ENCODE assay signal across 12 cellular contexts in genomic region chr3:31958721-31959152, GRCh38. TPM values are rescaled to one million over a fixed set of nuclear protein-coding genes. Genes with fewer than 3 reads are reported as not detected.
DNase-seq lines count a peak whose midpoint lies in the region; ATAC-seq and TF ChIP-seq lines count a peak whose summit lies in the region.
"Had no signal": no experiment of that assay in that cellular context is flagged by ENCODE, and none has a peak within 500 bp of the region (broad histone marks: within the 10 kb centered on the region; RNA-seq: fewer than 3 reads in every experiment).

No MANE protein-coding gene starts in this region.

- peak overlapping the region; percentile 57 for H3K27ac ChIP-seq in endodermal cell (ENCODE audit: low read depth, low read length)
- H3K27ac ChIP-seq: BLaER1 treated with 17β-estradiol and CSF1 and Interleukin-3, amounts not matched to agents 10 nM and 100 nM had no signal

- peak; percentile 35 for DNase-seq in COLO829 (ENCODE audit: low spot score)
- peak; percentile 45 for DNase-seq in NCI-H2081 treated with DMSO at 0.1 percent for 48 hours (lab: John Stamatoyannopoulos, UW)
- DNase-seq in endodermal cell: no peak
- DNase-seq in NCI-H187 (lab: John Stamatoyannopoulos, UW): no peak
- no peak for DNase-seq in NCI-H2171 (lab: John Stamatoyannopoulos, UW)
- no peak for DNase-seq in mucosa of descending colon
- DNase-seq in SHP77 treated with DMSO at 0.1 percent for 48 hours (lab: John Stamatoyannopoulos, UW): no peak
- DNase-seq: NCI-H1694 treated with DMSO at 0.1 percent for 48 hours, T-helper 9 cell had no signal

- H3K4me1 ChIP-seq in endodermal cell (ENCODE audit: control insufficient read depth, insufficient read depth, low read length) (peaks cover 22% of the 10 kb centered on the region), mucosa of descending colon (ENCODE audit: low read depth) (no peaks in the 10 kb centered on the region)

- H3K36me3 ChIP-seq in endodermal cell (ENCODE audit: control insufficient read depth, insufficient read depth, low read length) (no peaks in the 10 kb centered on the region), mucosa of descending colon (ENCODE audit: low read depth) (no peaks in the 10 kb centered on the region)

- intact Hi-C loops in mucosa of descending colon (cut with DNase I, micrococcal nuclease): no loop called here

- peak overlapping the region; percentile 34 for H3K4me3 Mint-ChIP-seq in endodermal cell
- H3K4me3 Mint-ChIP-seq in nephron: peak overlapping the region in 1 of 3 experiments; percentile 13

- H3K9ac ChIP-seq in endodermal cell (ENCODE audit: extremely low read depth, low read length, poor library complexity, severe bottlenecking): no peak overlapping the region
- H3K9ac ChIP-seq: BLaER1 treated with 17β-estradiol and CSF1 and Interleukin-3, amounts not matched to agents 10 nM and 100 nM had no signal

- H3K4me1 Mint-ChIP-seq in endodermal cell (peaks cover 32% of the 10 kb centered on the region), nephron (peaks cover 38% of the 10 kb centered on the region)

- H3K36me3 Mint-ChIP-seq in endodermal cell (ENCODE audit: low read depth): peaks cover 4% of the 10 kb centered on the region
- peaks cover 3% of the 10 kb centered on the region for H3K36me3 Mint-ChIP-seq in nephron (ENCODE audit: low read depth)

- H3K9me3 ChIP-seq in endodermal cell (ENCODE audit: control insufficient read depth, low read length) (peaks cover 14% of the 10 kb centered on the region), mucosa of descending colon (peaks cover 9% of the 10 kb centered on the region)

- H3K27ac Mint-ChIP-seq in endodermal cell (peak overlapping the region; percentile 5), nephron (peak overlapping the region; percentile 75 to 81 (median 79))

- H3K27me3 ChIP-seq in endodermal cell (ENCODE audit: control insufficient read depth, insufficient read depth, low read length, poor library complexity, severe bottlenecking): no peaks in the 10 kb centered on the region
- H3K27me3 ChIP-seq: BLaER1 treated with 17β-estradiol and CSF1 and Interleukin-3, amounts not matched to agents 10 nM and 100 nM had no signal

- H3K9me3 Mint-ChIP-seq in endodermal cell: peaks cover 19% of the 10 kb centered on the region
- peaks cover 8% of the 10 kb centered on the region for H3K9me3 Mint-ChIP-seq in nephron

- no peak for ATAC-seq in mucosa of descending colon
- ATAC-seq: GM12878 had no signal

- H3K27me3 Mint-ChIP-seq in endodermal cell (ENCODE audit: insufficient read depth) (no peaks in the 10 kb centered on the region), nephron (ENCODE audit: low read depth) (peaks cover 7% of the 10 kb centered on the region)

- H3K4me3 ChIP-seq in endodermal cell (ENCODE audit: low read length): no peak overlapping the region
- no peak overlapping the region for H3K4me3 ChIP-seq in mucosa of descending colon
- H3K4me3 ChIP-seq: BLaER1 treated with 17β-estradiol and CSF1 and Interleukin-3, amounts not matched to agents 10 nM and 100 nM; GM12878 had no signal

- 83 to 88% methylated on average over 2 of the region's 2 CpGs for WGBS in endodermal cell (ENCODE audit: insufficient coverage in 1 of 2, insufficient read length in 1 of 2), 2 experiments

- TF ChIP-seq CTCF in endodermal cell (conservative IDR thresholded peaks at IDR 0.05) (no peak), nephron (IDR thresholded peaks at IDR 0.05; ENCODE audit: unreplicated experiment in 3 of 3) (no peak), mucosa of descending colon (IDR thresholded peaks at IDR 0.05) (no peak)

RNA-seq across cellular contexts. Expression of gene OSBPL10, which starts 22.3 kb away (rescaled TPM):
- total RNA-seq in endodermal cell (10 to 100 TPM; 23.8 to 33.6 TPM), mucosa of descending colon (10 to 100 TPM; 15.7 to 23.9 (median 16.6) TPM)
- 7.5 TPM for polyA plus RNA-seq in endodermal cell (2013, experiment 1 of 2)
- 5.2 TPM for polyA plus RNA-seq in endodermal cell (2013, experiment 2 of 2)

RNA-seq across cellular contexts. Expression of gene ZNF860, which starts 22.8 kb away (rescaled TPM):
- total RNA-seq in endodermal cell (1 to 10 TPM in 1 of 2 donors, under 1 TPM in 1; 0.49 to 1.8 TPM), mucosa of descending colon (1 to 10 TPM in 1 of 3 donors, under 1 TPM in 2; 0.63 to 1.0 (median 0.70) TPM)
- polyA plus RNA-seq in endodermal cell (2013, experiment 1 of 2): 0.32 TPM
- 0.21 TPM for polyA plus RNA-seq in endodermal cell (2013, experiment 2 of 2)
- total RNA-seq: GM12878 had no signal
- polyA plus RNA-seq: GM12878 had no signal

Comparison
In these comparisons a context has a peak if more than half of its experiments do, and no peak if none do; other contexts are left out.
1. DNase-seq: peak in COLO829 (single experiment) and NCI-H2081 treated with DMSO at 0.1 percent for 48 hours (single experiment); none in endodermal cell (single experiment), NCI-H187 (0 of 2), NCI-H2171 (single experiment), mucosa of descending colon (0 of 3) and SHP77 treated with DMSO at 0.1 percent for 48 hours (single experiment).